ENCODE assay signal across 8 cellular contexts in genomic region chr16:89506791-89507191, GRCh38. TPM values are rescaled to one million over a fixed set of nuclear protein-coding genes. Genes with fewer than 3 reads are reported as not detected.
DNase-seq lines count a peak whose midpoint lies in the region; ATAC-seq and TF ChIP-seq lines count a peak whose summit lies in the region.

No MANE protein-coding gene starts in this region.

- no peaks in the 10 kb centered on the region for H3K27me3 ChIP-seq in GM23248 (replicated peaks; ENCODE audit: insufficient read depth)
- H3K27me3 ChIP-seq in endocrine pancreas (ENCODE audit: control insufficient read depth, insufficient read depth, low read length): no peaks in the 10 kb centered on the region
- H3K27me3 ChIP-seq in sigmoid colon: no peaks in the 10 kb centered on the region

- TF ChIP-seq POLR2A in sigmoid colon (IDR thresholded peaks at IDR 0.05): no peak

- H3F3A ChIP-seq in GM23248 (ENCODE audit: insufficient read depth): peaks cover 31% of the 10 kb centered on the region; the same call in 1 of the 2 replicates

- H3K36me3 ChIP-seq in GM23248 (ENCODE audit: low read depth) (peaks cover 13% of the 10 kb centered on the region), endocrine pancreas (ENCODE audit: control insufficient read depth, insufficient read depth, low read length) (peaks cover 3% of the 10 kb centered on the region), sigmoid colon (peaks cover 10 to 17% (median 12%) of the 10 kb centered on the region in 4 donors)

- peak overlapping the region; percentile 86 for H3K4me3 ChIP-seq in GM23248
- H3K4me3 ChIP-seq in endocrine pancreas (ENCODE audit: control insufficient read depth, insufficient read depth, low read length): no peak overlapping the region
- peak overlapping the region in 3 of 4 donors; percentile 68 to 80 (median 69) for H3K4me3 ChIP-seq in sigmoid colon

- H3K27ac ChIP-seq in GM23248 (peak overlapping the region; percentile 87), sigmoid colon (peak overlapping the region; percentile 89 to 96 (median 93))

- ATAC-seq in HG02973 (IDR thresholded peaks at IDR 0.05; ENCODE audit: unreplicated experiment) (no peak), esophagus mucosa (no peak)

- no peaks in the 10 kb centered on the region for H3K9me2 ChIP-seq in GM23248 (ENCODE audit: insufficient read depth)

- peak overlapping the region; percentile 89 for H3K9ac ChIP-seq in GM23248
- H3K9ac ChIP-seq in endocrine pancreas (ENCODE audit: control insufficient read depth, insufficient read depth, low read length): peak overlapping the region; percentile 32

- TF ChIP-seq CTCF in sigmoid colon (IDR thresholded peaks at IDR 0.05): no peak

- H3K4me1 ChIP-seq in GM23248 (ENCODE audit: insufficient read depth): peaks cover 24% of the 10 kb centered on the region
- H3K4me1 ChIP-seq in endocrine pancreas (ENCODE audit: control insufficient read depth, insufficient read depth, low read length): no peaks in the 10 kb centered on the region
- peaks cover 0 to 38% (median 32%) of the 10 kb centered on the region in 4 donors for H3K4me1 ChIP-seq in sigmoid colon

- peak overlapping the region; percentile 79 for H3K4me2 ChIP-seq in GM23248 (ENCODE audit: unreplicated experiment)

- no peaks in the 10 kb centered on the region for H3K9me3 ChIP-seq in GM23248 (ENCODE audit: low read depth)
- H3K9me3 ChIP-seq in endocrine pancreas (ENCODE audit: control insufficient read depth, low read length): no peaks in the 10 kb centered on the region
- no peaks in the 10 kb centered on the region for H3K9me3 ChIP-seq in sigmoid colon

- H3K79me2 ChIP-seq in GM23248 (ENCODE audit: insufficient read depth): peaks cover 47% of the 10 kb centered on the region

- H2AFZ ChIP-seq in GM23248: peak overlapping the region; percentile 71

- DNase-seq in GM23248 (peak; percentile 45), sigmoid colon (no peak), islet precursor cell (no peak), COLO829 (ENCODE audit: low spot score) (no peak)
- DNase-seq in activated CD4-positive, alpha-beta T cell treated with anti-CD3 and anti-CD28 coated beads for 48 hours: peak; percentile 34

- in situ Hi-C loops in GM23248 (cut with MboI): loop anchor here (10.0 kb wide), 1 partner anchor 162 kb away; no protein-coding TSS in a partner anchor

- intact Hi-C loops in sigmoid colon (cut with DNase I): loop anchor here (5.0 kb wide), 2 partner anchors 51 to 259 kb away; no protein-coding TSS in a partner anchor

- no peaks in the 10 kb centered on the region for H4K20me1 ChIP-seq in GM23248 (ENCODE audit: insufficient read depth)

- 12 to 21% methylated on average over 14 to 15 of the region's 15 CpGs for WGBS in GM23248 (ENCODE audit: low coverage in 1 of 2, low lambda C conversion rate in 2 of 2, missing lambda C conversion rate in 2 of 2), 2 experiments
- WGBS in sigmoid colon, 2 donors: 50 to 82% methylated on average over 15 of the region's 15 CpGs

- TF ChIP-seq EP300 in sigmoid colon (IDR thresholded peaks at IDR 0.05): no peak

RNA-seq across cellular contexts. Expression of gene SPG7, which starts 1.4 kb away (rescaled TPM):
- total RNA-seq in GM23248 (2014; rRNA removed; shearing (Covaris generic)): 155 and 215 TPM in 2 replicates
- polyA plus RNA-seq in GM23248 (2016; fragmentation: Nextera tagmentation; extraction: Ambion mirVana) (47.5 and 53.9 TPM in 2 replicates), sigmoid colon (100 to 1,000 TPM in 1 of 3 donors, 10 to 100 TPM in 2; 27.7 to 110 (median 33.6) TPM)
- total RNA-seq in sigmoid colon (100 to 1,000 TPM in 2 of 4 donors, 10 to 100 TPM in 2; 69.4 to 211 (median 113) TPM), esophagus mucosa (48.0 TPM)

RNA-seq across cellular contexts. Expression of gene ANKRD11, which starts 16.4 kb away (rescaled TPM):
- 83.8 and 84.7 TPM in 2 replicates for total RNA-seq in GM23248 (2014; rRNA removed; shearing (Covaris generic))
- polyA plus RNA-seq in GM23248 (2016; fragmentation: Nextera tagmentation; extraction: Ambion mirVana) (34.7 and 39.3 TPM in 2 replicates), sigmoid colon (10 to 100 TPM; 30.6 to 96.8 (median 37.0) TPM)
- total RNA-seq in sigmoid colon (100 to 1,000 TPM in 1 of 4 donors, 10 to 100 TPM in 3; 42.6 to 161 (median 48.8) TPM), esophagus mucosa (81.1 TPM)

RNA-seq across cellular contexts. Expression of gene RPL13, which starts 53.7 kb away (rescaled TPM):
- 3,580 and 6,666 TPM in 2 replicates for total RNA-seq in GM23248 (2014; rRNA removed; shearing (Covaris generic))
- polyA plus RNA-seq in GM23248 (2016; fragmentation: Nextera tagmentation; extraction: Ambion mirVana): 1,418 and 1,480 TPM in 2 replicates
- total RNA-seq in sigmoid colon: over 10,000 TPM in 1 of 4 donors, 1,000 to 10,000 TPM in 3; 7,351 to 19,173 (median 8,010) TPM
- 1,000 to 10,000 TPM; 3,641 to 7,574 (median 7,371) TPM for polyA plus RNA-seq in sigmoid colon
- total RNA-seq in esophagus mucosa: 2,146 TPM

Comparison
In these comparisons a context has a peak if more than half of its experiments do, and no peak if none do; other contexts are left out.
1. DNase-seq: peak in GM23248 (single experiment) and activated CD4-positive, alpha-beta T cell treated with anti-CD3 and anti-CD28 coated beads for 48 hours (single experiment); none in sigmoid colon (single experiment), islet precursor cell (single experiment) and COLO829 (single experiment).